In the genomic region with DNA sequence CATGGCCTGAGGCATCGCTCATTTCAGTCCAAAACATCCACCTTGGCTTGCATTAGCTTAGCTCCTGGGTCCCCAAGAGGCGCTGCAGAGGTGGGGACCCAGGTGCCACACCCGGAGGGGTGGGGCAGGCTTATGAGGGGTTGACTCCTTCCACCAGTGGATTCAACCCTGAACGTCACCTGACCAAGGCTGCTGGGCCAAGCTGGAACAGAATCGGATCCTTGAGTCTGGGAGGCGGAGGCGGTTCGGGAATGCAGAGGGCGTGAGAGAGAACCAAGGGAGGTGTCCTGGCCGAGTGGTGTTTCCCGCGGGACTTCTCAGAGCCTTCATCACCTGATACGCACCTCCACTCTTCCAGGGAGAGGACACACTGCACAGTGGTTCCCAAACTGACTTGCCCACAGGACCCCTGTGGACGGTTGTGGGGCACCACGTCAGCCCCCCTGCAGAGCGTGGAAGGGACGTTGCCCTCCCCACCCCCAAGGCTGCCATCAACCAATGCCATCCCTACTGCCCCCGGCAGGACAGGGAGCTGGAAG, we compare ENCODE assay signal across 21 cellular contexts.
"Had no signal": no experiment of that assay in that cellular context is flagged by ENCODE, and none has a peak within 500 bp of the region (broad histone marks: within the 10 kb centered on the region; RNA-seq: fewer than 3 reads in every experiment).

No MANE protein-coding gene starts in this region.

- H3K27ac ChIP-seq: cardiac muscle cell, foreskin keratinocyte, left lung, upper lobe of right lung had no signal

- H3K4me3 ChIP-seq: cardiac muscle cell, esophagus squamous epithelium, left lung, skin epidermis, upper lobe of right lung had no signal

- DNase-seq: activated CD4-positive, alpha-beta T cell treated with anti-CD3 and anti-CD28 coated beads for 36 hours; activated CD4-positive, alpha-beta T cell treated with anti-CD3 and anti-CD28 coated beads, Interleukin-2, amount 50 U/mL, for 48 hours; activated naive CD4-positive, alpha-beta T cell treated with Interleukin-2 at 50 U/mL for 16 hours; activated naive CD8-positive, alpha-beta T cell treated with anti-CD3 and anti-CD28 coated beads, Interleukin-2, amount 10 ng/mL, durations not matched to agents 7 days and 5 days; activated T-cell treated with anti-CD3 and anti-CD28 coated beads for 4 hours; amygdala; effector memory CD8-positive, alpha-beta T cell; esophagus squamous epithelium; foreskin keratinocyte; glutamatergic neuron; hypothalamus; kidney; left lung; midbrain; right cardiac atrium; stimulated activated CD4-positive, alpha-beta T cell treated with anti-CD3 and anti-CD28 coated beads, Interleukin-15, amount 100 ng/mL, for 24 hours; stimulated activated CD4-positive, alpha-beta T cell treated with anti-CD3 and anti-CD28 coated beads, Interleukin-2, amount 100 ng/mL, for 48 hours; upper lobe of right lung had no signal

- ATAC-seq: activated CD4-positive, alpha-beta T cell treated with anti-CD3 and anti-CD28 coated beads for 36 hours; effector memory CD8-positive, alpha-beta T cell; foreskin keratinocyte; left lung; right cardiac atrium; upper lobe of right lung; WTC11 had no signal

- H3K36me3 ChIP-seq: cardiac muscle cell, upper lobe of right lung had no signal

- H3K9me3 ChIP-seq: esophagus squamous epithelium, left lung, upper lobe of right lung had no signal

- H3K27me3 ChIP-seq: cardiac muscle cell, esophagus squamous epithelium, left lung, upper lobe of right lung had no signal

- FAIRE-seq: kidney had no signal
